ENCODE assay signal across 14 cellular contexts in the genomic region with DNA sequence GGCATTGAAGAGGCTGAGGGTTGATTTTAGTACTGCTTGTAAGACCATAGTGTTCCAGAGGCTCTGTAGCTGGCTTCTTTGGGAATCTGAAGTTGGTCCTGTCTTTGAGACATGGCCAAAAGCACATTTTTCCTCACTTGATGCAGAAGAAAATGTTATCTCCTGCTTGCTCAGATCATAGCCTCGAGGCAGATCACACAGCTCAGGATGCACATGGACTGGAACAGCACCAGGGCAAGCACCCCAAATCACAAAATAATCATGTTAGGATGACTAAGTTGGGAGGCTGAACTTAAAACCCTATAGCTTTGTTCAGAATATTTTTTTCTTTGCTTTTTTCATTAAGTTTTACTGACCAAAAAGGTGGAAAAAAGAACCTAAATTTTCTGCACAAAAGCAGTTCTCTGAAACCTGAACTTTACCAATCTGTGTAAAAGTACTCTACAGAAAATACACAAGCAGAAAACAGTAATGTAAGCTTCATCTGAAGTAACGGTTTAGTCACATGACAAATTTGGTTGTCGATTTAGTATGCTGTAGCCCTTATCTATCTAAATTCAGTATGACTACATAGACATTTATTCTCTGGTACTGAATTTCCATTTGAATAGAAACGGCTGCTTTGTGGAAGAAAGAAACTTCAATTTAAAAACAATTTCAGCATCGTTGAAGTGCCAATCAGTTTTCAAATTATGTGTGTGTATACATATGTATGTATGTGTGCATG. TPM values are rescaled to one million over a fixed set of nuclear protein-coding genes. Genes with fewer than 3 reads are reported as not detected.
DNase-seq lines count a peak whose midpoint lies in the region; ATAC-seq, FAIRE-seq and TF ChIP-seq lines count a peak whose summit lies in the region.
"Had no signal": no experiment of that assay in that cellular context is flagged by ENCODE, and none has a peak within 500 bp of the region (broad histone marks: within the 10 kb centered on the region; RNA-seq: fewer than 3 reads in every experiment).

No MANE protein-coding gene starts in this region.

- no peak for ATAC-seq in HepG2
- no peak for ATAC-seq in right lobe of liver
- ATAC-seq in T-cell (replicated peaks in 1 of 4), result no peak

- H3K36me3 Mint-ChIP-seq in T-cell (peaks cover 16% of the 10 kb centered on the region), glutamatergic neuron (ENCODE audit: unreplicated experiment) (no peaks in the 10 kb centered on the region), type B pancreatic cell (peaks cover 17% of the 10 kb centered on the region)

- H3K9me3 ChIP-seq in HepG2 (ENCODE audit: low read length) (no peaks in the 10 kb centered on the region), right lobe of liver (no peaks in the 10 kb centered on the region)
- H3K9me3 ChIP-seq: stomach had no signal

- no peak for FAIRE-seq in HepG2 (lab: Jason Lieb, UNC)

- intact Hi-C loops in HepG2 (cut with micrococcal nuclease; ENCODE audit: unreplicated experiment), result loop anchor here (10.0 kb wide), 1 partner anchor 673 kb away; a partner anchor contains a TSS
- intact Hi-C loops in right lobe of liver (cut with DNase I), result no loop called here

- peak overlapping the region; percentile 82 for H3K4me2 ChIP-seq in HepG2 (ENCODE audit: low read depth, low read length)

- 89% methylated on average over 5 of the region's 5 CpGs for WGBS in HepG2 (ENCODE audit: low lambda C conversion rate)
- 51% methylated on average over 5 of the region's 5 CpGs for WGBS in right lobe of liver (ENCODE audit: insufficient coverage, low coverage, low lambda C conversion rate, missing lambda C conversion rate)

- no peaks in the 10 kb centered on the region for H3K27me3 Mint-ChIP-seq in T-cell
- H3K27me3 Mint-ChIP-seq in glutamatergic neuron (ENCODE audit: unreplicated experiment), result no peaks in the 10 kb centered on the region
- no peaks in the 10 kb centered on the region for H3K27me3 Mint-ChIP-seq in type B pancreatic cell
- H3K27me3 Mint-ChIP-seq: central memory CD8-positive, alpha-beta T cell had no signal

- H3K4me1 ChIP-seq in HepG2 (ENCODE audit: insufficient read depth, low read length) (peaks cover 38% of the 10 kb centered on the region), right lobe of liver (peaks cover 0 to 47% (median 12%) of the 10 kb centered on the region in 4 donors)

- H3K27ac ChIP-seq in HepG2 (ENCODE audit: extremely low read length, insufficient read depth, low read length) (no peak overlapping the region), right lobe of liver (no peak overlapping the region)
- H3K27ac ChIP-seq: stomach had no signal

- TF ChIP-seq RAD21 in HepG2 (CRISPR knock-in tag; IDR thresholded peaks at IDR 0.05), result no peak

- POLR2A ChIA-PET in HepG2 (lab: Yijun Ruan, JAX), result no interaction called here
- POLR2A ChIA-PET in T-cell (lab: Charles Lee), result interaction anchor here in 1 of 2 donors (0.7 kb wide), 1 partner anchor 377 kb away, joined by 3 read pairs; no protein-coding TSS in a partner anchor

- TF ChIP-seq EP300 in HepG2 (IDR thresholded peaks at IDR 0.05; ENCODE audit: low read depth in 2 of 2, low read length in 2 of 2) (no peak), HepG2 (CRISPR knock-in tag; IDR thresholded peaks at IDR 0.05; ENCODE audit: borderline replicate concordance) (no peak)

- no peak overlapping the region for H2AFZ ChIP-seq in HepG2 (ENCODE audit: low read length)

- CTCF ChIA-PET in HepG2 (lab: Yijun Ruan, JAX; ENCODE audit: low intra/inter-chr PET ratio, low total read pairs) (no interaction called here), T-cell (lab: Charles Lee) (interaction anchor here (0.6 to 1.7 kb wide), 4 partner anchors 9 to 143 kb away, joined by 3 read pairs; no protein-coding TSS in a partner anchor)

- H3K4me1 Mint-ChIP-seq in T-cell, result peaks cover 84 to 85% (median 84%) of the 10 kb centered on the region in 3 donors
- peaks cover 18% of the 10 kb centered on the region for H3K4me1 Mint-ChIP-seq in glutamatergic neuron (ENCODE audit: low read depth, unreplicated experiment)
- H3K4me1 Mint-ChIP-seq in type B pancreatic cell (ENCODE audit: unreplicated experiment), result peaks cover 25% of the 10 kb centered on the region

- no peak overlapping the region for H3K9ac ChIP-seq in HepG2 (ENCODE audit: insufficient read depth, low read depth, low read length)

- BruUV-seq in HepG2 (replicated peaks; lab: Mats Ljungman, UMichigan), result no TSS peak

- peaks cover 35% of the 10 kb centered on the region for H3K79me2 ChIP-seq in HepG2 (ENCODE audit: insufficient read depth, low read length)

- H3K36me3 ChIP-seq in HepG2 (replicated peaks in 1 of 2; ENCODE audit: control insufficient read depth in 1 of 2, insufficient read depth in 2 of 2, low read length in 2 of 2) (no peaks in the 10 kb centered on the region), right lobe of liver (no peaks in the 10 kb centered on the region)

- H3K9me3 Mint-ChIP-seq in T-cell (no peaks in the 10 kb centered on the region), glutamatergic neuron (ENCODE audit: unreplicated experiment) (no peaks in the 10 kb centered on the region), type B pancreatic cell (no peaks in the 10 kb centered on the region)
- H3K9me3 Mint-ChIP-seq: central memory CD8-positive, alpha-beta T cell had no signal

- DNase-seq in HepG2 (ENCODE audit: low spot score) (no peak), right lobe of liver (no peak), T-cell (no peak), glutamatergic neuron (no peak), type B pancreatic cell (ENCODE audit: extremely low spot score, unreplicated experiment) (no peak), NCI-H1092 treated with DMSO at 0.1 percent for 48 hours (lab: John Stamatoyannopoulos, UW) (no peak), epidermal melanocyte (ENCODE audit: insufficient read length, low spot score) (no peak), cerebellum (ENCODE audit: low spot score) (no peak)
- DNase-seq: NCI-H2107, SHP77, stomach had no signal

- in situ Hi-C loops in HepG2 (cut with HindIII; ENCODE audit: extremely low pct_ligation_motif_present, low pct_unique_long_range_greater_than_20kb), result loop anchor here (10.0 kb wide), 1 partner anchor 463 kb away; no protein-coding TSS in a partner anchor

- H3K4me3 Mint-ChIP-seq in T-cell, result peak overlapping the region; percentile 28 to 89 (median 50)
- peak overlapping the region; percentile 8 for H3K4me3 Mint-ChIP-seq in glutamatergic neuron (ENCODE audit: unreplicated experiment)
- H3K4me3 Mint-ChIP-seq in type B pancreatic cell, result peak overlapping the region; percentile 47

- H4K20me1 ChIP-seq in HepG2 (ENCODE audit: insufficient read depth, low read length), result peaks cover 2% of the 10 kb centered on the region; the same call in 1 of the 2 replicates

- TF ChIP-seq CTCF in HepG2 (CRISPR knock-in tag; IDR thresholded peaks at IDR 0.05), result no peak
- no peak for TF ChIP-seq CTCF in right lobe of liver (IDR thresholded peaks at IDR 0.05)
- no peak for TF ChIP-seq CTCF in glutamatergic neuron (IDR thresholded peaks at IDR 0.05; ENCODE audit: partially characterized antibody, unreplicated experiment)
- TF ChIP-seq CTCF in type B pancreatic cell (conservative IDR thresholded peaks at IDR 0.05), result no peak

- TF ChIP-seq POLR2A in HepG2 (IDR thresholded peaks at IDR 0.05; ENCODE audit: insufficient read depth in 1 of 2, low read depth in 2 of 2, low read length in 2 of 2), result no peak
- TF ChIP-seq POLR2A in right lobe of liver (IDR thresholded peaks at IDR 0.05), result no peak

- H3K27ac Mint-ChIP-seq in T-cell (peak overlapping the region; percentile 46 to 55), glutamatergic neuron (ENCODE audit: unreplicated experiment) (no peak overlapping the region), type B pancreatic cell (no peak overlapping the region)

- no peak overlapping the region for H3K4me3 ChIP-seq in HepG2 (replicated peaks in 1 of 3; ENCODE audit: insufficient read depth in 1 of 3, low read depth in 2 of 3, low read length in 3 of 3)
- no peak overlapping the region for H3K4me3 ChIP-seq in right lobe of liver

- H3K27me3 ChIP-seq in HepG2 (ENCODE audit: control insufficient read depth in 1 of 2, insufficient read depth in 2 of 2, low read length in 2 of 2) (no peaks in the 10 kb centered on the region; a peak in 1 of 5 replicates), right lobe of liver (no peaks in the 10 kb centered on the region)
- H3K27me3 ChIP-seq: stomach had no signal

RNA-seq across cellular contexts. Expression of a gene that starts 3.4 kb away (rescaled TPM):
- total RNA-seq in HepG2 (2016; rRNA removed; fragmentation: Illumina TruSeq; extraction: Trizol) (17.7 and 32.7 TPM in 2 replicates), right lobe of liver (10 to 100 TPM in 2 of 6 experiments, 1 to 10 TPM in 4; 5.9 to 11.7 (median 8.7) TPM), T-cell (10 to 100 TPM; 14.1 to 27.7 (median 26.0) TPM), glutamatergic neuron (ENCODE audit: unreplicated experiment) (38.7 TPM), type B pancreatic cell (ENCODE audit: low replicate concordance) (29.9 and 33.3 TPM in 2 replicates), cerebellum (54.4 TPM)
- total RNA-seq in HepG2 (2016; cell fraction: cytosol; rRNA removed; fragmentation: Illumina TruSeq; extraction: Trizol; ENCODE audit: low read depth), result 0.97 and 1.3 TPM in 2 replicates
- total RNA-seq in HepG2 (2016; cell fraction: insoluble cytoplasmic fraction; rRNA removed; fragmentation: Illumina TruSeq; extraction: Trizol), result 18.9 and 31.5 TPM in 2 replicates
- total RNA-seq in HepG2 (2016; cell fraction: membrane; rRNA removed; fragmentation: Illumina TruSeq; extraction: Trizol), result 6.7 TPM in 2 replicates
- 18.4 and 19.1 TPM in 2 replicates for total RNA-seq in HepG2 (2016; cell fraction: nucleus; rRNA removed; fragmentation: Illumina TruSeq; extraction: Trizol)
- 8.1 and 8.7 TPM in 2 replicates for polyA plus RNA-seq in HepG2 (2011; rRNA removed)
- polyA plus RNA-seq in HepG2 (2011; cell fraction: cytosol; rRNA removed), result 3.5 and 5.6 TPM in 2 replicates
- polyA plus RNA-seq in HepG2 (2011; cell fraction: nucleus; rRNA removed), result 5.5 and 7.7 TPM in 2 replicates
- polyA plus RNA-seq in HepG2 (2012), result 9.0 and 9.5 TPM in 2 replicates
- 0.41 and 0.60 TPM in 2 replicates for polyA plus RNA-seq in HepG2 (2016; cell fraction: cytosol; fragmentation: Illumina TruSeq; extraction: Trizol; ENCODE audit: low read depth)
- 19.1 and 20.6 TPM in 2 replicates for polyA plus RNA-seq in HepG2 (2016; cell fraction: insoluble cytoplasmic fraction; fragmentation: Illumina TruSeq; extraction: Trizol; ENCODE audit: low read depth)
- polyA plus RNA-seq in HepG2 (2016; cell fraction: membrane; fragmentation: Illumina TruSeq; extraction: Trizol; ENCODE audit: low read depth), result 2.8 and 3.2 TPM in 2 replicates
- 14.1 and 14.6 TPM in 2 replicates for polyA plus RNA-seq in HepG2 (2016; cell fraction: nucleus; fragmentation: Illumina TruSeq; extraction: Trizol; ENCODE audit: insufficient read depth, low read depth)
- 11.0 TPM in 2 replicates for polyA minus RNA-seq in HepG2 (2011; rRNA and poly(A)+ RNA removed; ENCODE audit: low replicate concordance)
- 11.7 and 13.1 TPM in 2 replicates for polyA minus RNA-seq in HepG2 (2011; cell fraction: cytosol; rRNA and poly(A)+ RNA removed)
- 38.1 and 39.8 TPM in 2 replicates for polyA minus RNA-seq in HepG2 (2011; cell fraction: nucleus; rRNA and poly(A)+ RNA removed)

RNA-seq across cellular contexts. Expression of a gene that starts 18.8 kb away (rescaled TPM):
- total RNA-seq in HepG2 (2016; rRNA removed; fragmentation: Illumina TruSeq; extraction: Trizol) (not detected in 2 replicates), right lobe of liver (not detected), T-cell (not detected), glutamatergic neuron (ENCODE audit: unreplicated experiment) (not detected), type B pancreatic cell (ENCODE audit: low replicate concordance) (not detected in 2 replicates), cerebellum (not detected)
- total RNA-seq in HepG2 (2016; cell fraction: cytosol; rRNA removed; fragmentation: Illumina TruSeq; extraction: Trizol; ENCODE audit: low read depth), result not detected in 2 replicates
- not detected in 2 replicates for total RNA-seq in HepG2 (2016; cell fraction: insoluble cytoplasmic fraction; rRNA removed; fragmentation: Illumina TruSeq; extraction: Trizol)
- not detected in 2 replicates for total RNA-seq in HepG2 (2016; cell fraction: membrane; rRNA removed; fragmentation: Illumina TruSeq; extraction: Trizol)
- total RNA-seq in HepG2 (2016; cell fraction: nucleus; rRNA removed; fragmentation: Illumina TruSeq; extraction: Trizol), result not detected in 2 replicates
- polyA plus RNA-seq in HepG2 (2011; rRNA removed), result not detected in 2 replicates
- not detected in 2 replicates for polyA plus RNA-seq in HepG2 (2011; cell fraction: cytosol; rRNA removed)
- polyA plus RNA-seq in HepG2 (2011; cell fraction: nucleus; rRNA removed), result not detected in 2 replicates
- not detected in 2 replicates for polyA plus RNA-seq in HepG2 (2012)
- polyA plus RNA-seq in HepG2 (2016; cell fraction: cytosol; fragmentation: Illumina TruSeq; extraction: Trizol; ENCODE audit: low read depth), result not detected in 2 replicates
- not detected in 2 replicates for polyA plus RNA-seq in HepG2 (2016; cell fraction: insoluble cytoplasmic fraction; fragmentation: Illumina TruSeq; extraction: Trizol; ENCODE audit: low read depth)
- polyA plus RNA-seq in HepG2 (2016; cell fraction: membrane; fragmentation: Illumina TruSeq; extraction: Trizol; ENCODE audit: low read depth), result not detected in 2 replicates
- polyA plus RNA-seq in HepG2 (2016; cell fraction: nucleus; fragmentation: Illumina TruSeq; extraction: Trizol; ENCODE audit: insufficient read depth, low read depth), result not detected in 2 replicates
- polyA minus RNA-seq in HepG2 (2011; rRNA and poly(A)+ RNA removed; ENCODE audit: low replicate concordance), result not detected in 2 replicates
- polyA minus RNA-seq in HepG2 (2011; cell fraction: cytosol; rRNA and poly(A)+ RNA removed), result not detected in 2 replicates
- not detected in 2 replicates for polyA minus RNA-seq in HepG2 (2011; cell fraction: nucleus; rRNA and poly(A)+ RNA removed)
- total RNA-seq: HT-29, mesenteric fat pad, stomach had no signal
- polyA plus RNA-seq: stomach had no signal

RNA-seq across cellular contexts. Expression of a gene that starts 26.7 kb away (rescaled TPM):
- total RNA-seq in HepG2 (2016; rRNA removed; fragmentation: Illumina TruSeq; extraction: Trizol), result not detected in 2 replicates
- total RNA-seq in HepG2 (2016; cell fraction: cytosol; rRNA removed; fragmentation: Illumina TruSeq; extraction: Trizol; ENCODE audit: low read depth), result not detected in 2 replicates
- not detected in 2 replicates for total RNA-seq in HepG2 (2016; cell fraction: insoluble cytoplasmic fraction; rRNA removed; fragmentation: Illumina TruSeq; extraction: Trizol)
- not detected in 2 replicates for total RNA-seq in HepG2 (2016; cell fraction: membrane; rRNA removed; fragmentation: Illumina TruSeq; extraction: Trizol)
- not detected in 2 replicates for total RNA-seq in HepG2 (2016; cell fraction: nucleus; rRNA removed; fragmentation: Illumina TruSeq; extraction: Trizol)
- not detected in 2 replicates for polyA plus RNA-seq in HepG2 (2011; rRNA removed)
- not detected in 2 replicates for polyA plus RNA-seq in HepG2 (2011; cell fraction: cytosol; rRNA removed)
- not detected in 2 replicates for polyA plus RNA-seq in HepG2 (2011; cell fraction: nucleus; rRNA removed)
- not detected in 2 replicates for polyA plus RNA-seq in HepG2 (2012)
- not detected in 2 replicates for polyA plus RNA-seq in HepG2 (2016; cell fraction: cytosol; fragmentation: Illumina TruSeq; extraction: Trizol; ENCODE audit: low read depth)
- polyA plus RNA-seq in HepG2 (2016; cell fraction: insoluble cytoplasmic fraction; fragmentation: Illumina TruSeq; extraction: Trizol; ENCODE audit: low read depth), result not detected in 2 replicates
- not detected in 2 replicates for polyA plus RNA-seq in HepG2 (2016; cell fraction: membrane; fragmentation: Illumina TruSeq; extraction: Trizol; ENCODE audit: low read depth)
- polyA plus RNA-seq in HepG2 (2016; cell fraction: nucleus; fragmentation: Illumina TruSeq; extraction: Trizol; ENCODE audit: insufficient read depth, low read depth), result not detected in 2 replicates
- not detected in 2 replicates for polyA minus RNA-seq in HepG2 (2011; rRNA and poly(A)+ RNA removed; ENCODE audit: low replicate concordance)
- polyA minus RNA-seq in HepG2 (2011; cell fraction: cytosol; rRNA and poly(A)+ RNA removed), result not detected in 2 replicates
- 0.50 TPM in 1 of 2 replicates, not detected in the other for polyA minus RNA-seq in HepG2 (2011; cell fraction: nucleus; rRNA and poly(A)+ RNA removed)
- total RNA-seq in right lobe of liver, result not detected
- under 1 TPM in 1 of 5 donors, not detected in 4; 0.29 TPM for total RNA-seq in T-cell
- total RNA-seq in glutamatergic neuron (ENCODE audit: unreplicated experiment), result not detected
- not detected in 2 replicates for total RNA-seq in type B pancreatic cell (ENCODE audit: low replicate concordance)
- not detected for total RNA-seq in cerebellum
- total RNA-seq: HT-29, mesenteric fat pad had no signal
- polyA plus RNA-seq: stomach had no signal

RNA-seq across cellular contexts. Expression of a gene that starts 36.0 kb away (rescaled TPM):
- total RNA-seq in HepG2 (2016; rRNA removed; fragmentation: Illumina TruSeq; extraction: Trizol) (not detected in 2 replicates), right lobe of liver (not detected), T-cell (not detected), glutamatergic neuron (ENCODE audit: unreplicated experiment) (not detected), type B pancreatic cell (ENCODE audit: low replicate concordance) (not detected in 2 replicates), cerebellum (not detected)
- total RNA-seq in HepG2 (2016; cell fraction: cytosol; rRNA removed; fragmentation: Illumina TruSeq; extraction: Trizol; ENCODE audit: low read depth), result not detected in 2 replicates
- total RNA-seq in HepG2 (2016; cell fraction: insoluble cytoplasmic fraction; rRNA removed; fragmentation: Illumina TruSeq; extraction: Trizol), result not detected in 2 replicates
- total RNA-seq in HepG2 (2016; cell fraction: membrane; rRNA removed; fragmentation: Illumina TruSeq; extraction: Trizol), result not detected in 2 replicates
- not detected in 2 replicates for total RNA-seq in HepG2 (2016; cell fraction: nucleus; rRNA removed; fragmentation: Illumina TruSeq; extraction: Trizol)
- polyA plus RNA-seq in HepG2 (2011; rRNA removed), result not detected in 2 replicates
- not detected in 2 replicates for polyA plus RNA-seq in HepG2 (2011; cell fraction: cytosol; rRNA removed)
- not detected in 2 replicates for polyA plus RNA-seq in HepG2 (2011; cell fraction: nucleus; rRNA removed)
- polyA plus RNA-seq in HepG2 (2012), result not detected in 2 replicates
- not detected in 2 replicates for polyA plus RNA-seq in HepG2 (2016; cell fraction: cytosol; fragmentation: Illumina TruSeq; extraction: Trizol; ENCODE audit: low read depth)
- polyA plus RNA-seq in HepG2 (2016; cell fraction: insoluble cytoplasmic fraction; fragmentation: Illumina TruSeq; extraction: Trizol; ENCODE audit: low read depth), result not detected in 2 replicates
- not detected in 2 replicates for polyA plus RNA-seq in HepG2 (2016; cell fraction: membrane; fragmentation: Illumina TruSeq; extraction: Trizol; ENCODE audit: low read depth)
- polyA plus RNA-seq in HepG2 (2016; cell fraction: nucleus; fragmentation: Illumina TruSeq; extraction: Trizol; ENCODE audit: insufficient read depth, low read depth), result not detected in 2 replicates
- not detected in 2 replicates for polyA minus RNA-seq in HepG2 (2011; rRNA and poly(A)+ RNA removed; ENCODE audit: low replicate concordance)
- not detected in 2 replicates for polyA minus RNA-seq in HepG2 (2011; cell fraction: cytosol; rRNA and poly(A)+ RNA removed)
- not detected in 2 replicates for polyA minus RNA-seq in HepG2 (2011; cell fraction: nucleus; rRNA and poly(A)+ RNA removed)
- total RNA-seq: HT-29, mesenteric fat pad, stomach had no signal
- polyA plus RNA-seq: stomach had no signal

RNA-seq across cellular contexts. Expression of a gene that starts 53.4 kb away (rescaled TPM):
- total RNA-seq in HepG2 (2016; rRNA removed; fragmentation: Illumina TruSeq; extraction: Trizol) (not detected in 2 replicates), right lobe of liver (not detected), T-cell (not detected), glutamatergic neuron (ENCODE audit: unreplicated experiment) (not detected), type B pancreatic cell (ENCODE audit: low replicate concordance) (not detected in 2 replicates), cerebellum (not detected)
- not detected in 2 replicates for total RNA-seq in HepG2 (2016; cell fraction: cytosol; rRNA removed; fragmentation: Illumina TruSeq; extraction: Trizol; ENCODE audit: low read depth)
- not detected in 2 replicates for total RNA-seq in HepG2 (2016; cell fraction: insoluble cytoplasmic fraction; rRNA removed; fragmentation: Illumina TruSeq; extraction: Trizol)
- total RNA-seq in HepG2 (2016; cell fraction: membrane; rRNA removed; fragmentation: Illumina TruSeq; extraction: Trizol), result not detected in 2 replicates
- not detected in 2 replicates for total RNA-seq in HepG2 (2016; cell fraction: nucleus; rRNA removed; fragmentation: Illumina TruSeq; extraction: Trizol)
- polyA plus RNA-seq in HepG2 (2011; rRNA removed), result not detected in 2 replicates
- polyA plus RNA-seq in HepG2 (2011; cell fraction: cytosol; rRNA removed), result not detected in 2 replicates
- polyA plus RNA-seq in HepG2 (2011; cell fraction: nucleus; rRNA removed), result not detected in 2 replicates
- polyA plus RNA-seq in HepG2 (2012), result not detected in 2 replicates
- not detected in 2 replicates for polyA plus RNA-seq in HepG2 (2016; cell fraction: cytosol; fragmentation: Illumina TruSeq; extraction: Trizol; ENCODE audit: low read depth)
- not detected in 2 replicates for polyA plus RNA-seq in HepG2 (2016; cell fraction: insoluble cytoplasmic fraction; fragmentation: Illumina TruSeq; extraction: Trizol; ENCODE audit: low read depth)
- polyA plus RNA-seq in HepG2 (2016; cell fraction: membrane; fragmentation: Illumina TruSeq; extraction: Trizol; ENCODE audit: low read depth), result not detected in 2 replicates
- not detected in 2 replicates for polyA plus RNA-seq in HepG2 (2016; cell fraction: nucleus; fragmentation: Illumina TruSeq; extraction: Trizol; ENCODE audit: insufficient read depth, low read depth)
- not detected in 2 replicates for polyA minus RNA-seq in HepG2 (2011; rRNA and poly(A)+ RNA removed; ENCODE audit: low replicate concordance)
- polyA minus RNA-seq in HepG2 (2011; cell fraction: cytosol; rRNA and poly(A)+ RNA removed), result not detected in 2 replicates
- not detected in 2 replicates for polyA minus RNA-seq in HepG2 (2011; cell fraction: nucleus; rRNA and poly(A)+ RNA removed)
- total RNA-seq: HT-29, mesenteric fat pad, stomach had no signal
- polyA plus RNA-seq: stomach had no signal

Comparison
In these comparisons a context has a peak if more than half of its experiments do, and no peak if none do; other contexts are left out.
1. H3K27ac Mint-ChIP-seq: peak in T-cell (2 of 2); none in glutamatergic neuron (single experiment) and type B pancreatic cell (single experiment).
2. Peak in every context shown above with its lines, with median percentiles within 50 percentile points of each other: H3K4me3 Mint-ChIP-seq.